ENCODE assay signal across 23 cellular contexts in genomic region chr11:61019818-61020405, GRCh38. TPM values are rescaled to one million over a fixed set of nuclear protein-coding genes. Genes with fewer than 3 reads are reported as not detected.
DNase-seq lines count a peak whose midpoint lies in the region; ATAC-seq, FAIRE-seq and TF ChIP-seq lines count a peak whose summit lies in the region.
"Had no signal": no experiment of that assay in that cellular context is flagged by ENCODE, and none has a peak within 500 bp of the region (broad histone marks: within the 10 kb centered on the region; RNA-seq: fewer than 3 reads in every experiment).

No MANE protein-coding gene starts in this region.

- H3K4me3 ChIP-seq in HepG2 (replicated peaks in 1 of 3; ENCODE audit: insufficient read depth in 1 of 3, low read depth in 2 of 3, low read length in 3 of 3) (no peak overlapping the region), right lobe of liver (no peak overlapping the region)
- H3K4me3 ChIP-seq: tibial nerve had no signal

- no peaks in the 10 kb centered on the region for H3K36me3 ChIP-seq in HepG2 (replicated peaks in 1 of 2; ENCODE audit: control insufficient read depth in 1 of 2, insufficient read depth in 2 of 2, low read length in 2 of 2)
- no peaks in the 10 kb centered on the region for H3K36me3 ChIP-seq in right lobe of liver
- H3K36me3 ChIP-seq: tibial nerve had no signal

- H3K4me1 Mint-ChIP-seq in T-helper 2 cell treated with Interferon-gamma antibody and Interleukin-4, amounts not matched to agents 5 μg/mL and 100 μg/mL, for 36 hours (ENCODE audit: low read depth) = peaks cover 53% of the 10 kb centered on the region
- H3K4me1 Mint-ChIP-seq in central memory CD8-positive, alpha-beta T cell = peaks cover 51% of the 10 kb centered on the region

- TF ChIP-seq CTCF in HepG2 (CRISPR knock-in tag; IDR thresholded peaks at IDR 0.05) (no peak), right lobe of liver (IDR thresholded peaks at IDR 0.05) (no peak)

- H3K4me3 Mint-ChIP-seq in T-helper 2 cell treated with Interferon-gamma antibody and Interleukin-4, amounts not matched to agents 5 μg/mL and 100 μg/mL, for 36 hours = peak overlapping the region; percentile 71
- H3K4me3 Mint-ChIP-seq in central memory CD8-positive, alpha-beta T cell = peak overlapping the region; percentile 70
- H3K4me3 Mint-ChIP-seq: dendritic cell treated with granulocyte-macrophage colony-stimulating factor and Interleukin-4, amounts not matched to agents 40 ng/mL and 50 ng/mL, for 4 days had no signal

- CTCF ChIA-PET in HepG2 (lab: Yijun Ruan, JAX; ENCODE audit: low intra/inter-chr PET ratio, low total read pairs) = no interaction called here

- POLR2A ChIA-PET in HepG2 (lab: Yijun Ruan, JAX) = no interaction called here

- intact Hi-C loops in HepG2 (cut with micrococcal nuclease; ENCODE audit: unreplicated experiment) (no loop called here), right lobe of liver (cut with DNase I) (no loop called here)

- H3K9me3 Mint-ChIP-seq in T-helper 2 cell treated with Interferon-gamma antibody and Interleukin-4, amounts not matched to agents 5 μg/mL and 100 μg/mL, for 36 hours = no peaks in the 10 kb centered on the region
- H3K9me3 Mint-ChIP-seq in central memory CD8-positive, alpha-beta T cell = no peaks in the 10 kb centered on the region

- no peaks in the 10 kb centered on the region for H3K27me3 Mint-ChIP-seq in T-helper 2 cell treated with Interferon-gamma antibody and Interleukin-4, amounts not matched to agents 5 μg/mL and 100 μg/mL, for 36 hours (ENCODE audit: low read depth)
- H3K27me3 Mint-ChIP-seq in central memory CD8-positive, alpha-beta T cell = no peaks in the 10 kb centered on the region
- H3K27me3 Mint-ChIP-seq: stimulated activated naive CD8-positive, alpha-beta T cell treated with anti-CD3 and anti-CD28 coated beads, Interleukin-15, amount 100 ng/mL, for 72 hours had no signal

- no peak for TF ChIP-seq RAD21 in HepG2 (CRISPR knock-in tag; IDR thresholded peaks at IDR 0.05)

- no peaks in the 10 kb centered on the region for H3K79me2 ChIP-seq in HepG2 (ENCODE audit: insufficient read depth, low read length)

- ATAC-seq in HepG2 (peak; percentile 21; the same call in 1 of the 3 replicates), right lobe of liver (no peak), HG02840 (IDR thresholded peaks at IDR 0.05; ENCODE audit: low FRiP score, unreplicated experiment) (no peak), GM18861 (IDR thresholded peaks at IDR 0.05; ENCODE audit: unreplicated experiment) (no peak), GM19023 (IDR thresholded peaks at IDR 0.05; ENCODE audit: unreplicated experiment) (no peak)
- no peak for ATAC-seq in central memory CD8-positive, alpha-beta T cell (replicated peaks; ENCODE audit: extremely low read depth, poor library complexity, severe bottlenecking)
- ATAC-seq: stimulated activated naive CD8-positive, alpha-beta T cell treated with anti-CD3 and anti-CD28 coated beads, Interleukin-15, amount 100 ng/mL, for 72 hours had no signal

- no peak overlapping the region for H2AFZ ChIP-seq in HepG2 (ENCODE audit: low read length)

- TF ChIP-seq POLR2A in HepG2 (IDR thresholded peaks at IDR 0.05; ENCODE audit: insufficient read depth in 1 of 2, low read depth in 2 of 2, low read length in 2 of 2) (no peak), right lobe of liver (IDR thresholded peaks at IDR 0.05) (no peak)

- no peaks in the 10 kb centered on the region for H4K20me1 ChIP-seq in HepG2 (ENCODE audit: insufficient read depth, low read length)

- H3K4me2 ChIP-seq in HepG2 (ENCODE audit: low read depth, low read length) = no peak overlapping the region

- H3K27me3 ChIP-seq in HepG2 (ENCODE audit: control insufficient read depth in 1 of 2, insufficient read depth in 2 of 2, low read length in 2 of 2) (peaks cover 0 to 84% of the 10 kb centered on the region in 2 experiments; a peak in 4 of 5 replicates), right lobe of liver (no peaks in the 10 kb centered on the region)

- TF ChIP-seq EP300 in HepG2 (IDR thresholded peaks at IDR 0.05; ENCODE audit: low read depth in 2 of 2, low read length in 2 of 2) (no peak), HepG2 (CRISPR knock-in tag; IDR thresholded peaks at IDR 0.05; ENCODE audit: borderline replicate concordance) (no peak)

- BruUV-seq in HepG2 (replicated peaks; lab: Mats Ljungman, UMichigan) = no TSS peak

- FAIRE-seq in HepG2 (lab: Jason Lieb, UNC) = no peak
- FAIRE-seq: bronchial epithelial cell had no signal

- DNase-seq in T-helper 2 cell treated with Interferon-gamma antibody and Interleukin-4, amounts not matched to agents 5 μg/mL and 100 μg/mL, for 36 hours (ENCODE audit: low spot score) = no peak
- DNase-seq in T-helper 2 cell (no peak), HepG2 (ENCODE audit: low spot score) (no peak), right lobe of liver (no peak)
- no peak for DNase-seq in central memory CD8-positive, alpha-beta T cell (ENCODE audit: low spot score in 2 of 2)
- DNase-seq: 8988T; activated CD4-positive, CD25-positive, alpha-beta regulatory T cell treated with anti-CD3 and anti-CD28 coated beads, Interleukin-2, amount 50 U/mL, for 72 hours; amniotic stem cell; Kasumi-1; kidney glomerular epithelial cell; NCI-H1694; NCI-H2171 treated with DMSO at 0.1 percent for 48 hours; nucleus accumbens; stimulated activated CD4-positive, alpha-beta T cell treated with anti-CD3 and anti-CD28 coated beads, Interleukin-2, amount 100 ng/mL, for 48 hours; stimulated activated naive CD8-positive, alpha-beta T cell treated with anti-CD3 and anti-CD28 coated beads, Interleukin-15, amount 100 ng/mL, for 72 hours had no signal

- 0% methylated on average over 3 of the region's 10 CpGs for WGBS in HepG2 (ENCODE audit: low lambda C conversion rate)
- WGBS in right lobe of liver (ENCODE audit: insufficient coverage, low coverage, low lambda C conversion rate, missing lambda C conversion rate) = 63% methylated on average over 1 of the region's 10 CpGs

- H3K9me3 ChIP-seq in HepG2 (ENCODE audit: low read length) (no peaks in the 10 kb centered on the region), right lobe of liver (no peaks in the 10 kb centered on the region)

- in situ Hi-C loops in HepG2 (cut with HindIII; ENCODE audit: extremely low pct_ligation_motif_present, low pct_unique_long_range_greater_than_20kb) = no loop called here

- H3K27ac ChIP-seq in HepG2 (ENCODE audit: extremely low read length, insufficient read depth, low read length) (no peak overlapping the region), right lobe of liver (no peak overlapping the region)
- H3K27ac ChIP-seq: tibial nerve had no signal

- peaks cover 15% of the 10 kb centered on the region for H3K4me1 ChIP-seq in HepG2 (ENCODE audit: insufficient read depth, low read length)
- no peaks in the 10 kb centered on the region for H3K4me1 ChIP-seq in right lobe of liver

- peaks cover 71% of the 10 kb centered on the region for H3K36me3 Mint-ChIP-seq in T-helper 2 cell treated with Interferon-gamma antibody and Interleukin-4, amounts not matched to agents 5 μg/mL and 100 μg/mL, for 36 hours (ENCODE audit: low read depth)
- peaks cover 72% of the 10 kb centered on the region for H3K36me3 Mint-ChIP-seq in central memory CD8-positive, alpha-beta T cell (ENCODE audit: insufficient read depth)

- no peak overlapping the region for H3K9ac ChIP-seq in HepG2 (ENCODE audit: insufficient read depth, low read depth, low read length)

- H3K27ac Mint-ChIP-seq in T-helper 2 cell treated with Interferon-gamma antibody and Interleukin-4, amounts not matched to agents 5 μg/mL and 100 μg/mL, for 36 hours = peak overlapping the region; percentile 90
- peak overlapping the region; percentile 92 for H3K27ac Mint-ChIP-seq in central memory CD8-positive, alpha-beta T cell (ENCODE audit: low read depth)
- H3K27ac Mint-ChIP-seq: dendritic cell treated with granulocyte-macrophage colony-stimulating factor and Interleukin-4, amounts not matched to agents 40 ng/mL and 50 ng/mL, for 4 days had no signal

TF ChIP-seq in HepG2, 621 proteins besides CTCF, POLR2A, EP300 and RAD21 (continues in another document):
- TF ChIP-seq PATZ1 (CRISPR knock-in tag; IDR thresholded peaks at IDR 0.05) = peak; percentile 49; the same call in 1 of the 2 replicates

RNA-seq across cellular contexts. Expression of gene CD6, which starts 48.4 kb away (rescaled TPM):
- not detected in 2 replicates for total RNA-seq in HepG2 (2016; rRNA removed; fragmentation: Illumina TruSeq; extraction: Trizol)
- total RNA-seq in HepG2 (2016; cell fraction: cytosol; rRNA removed; fragmentation: Illumina TruSeq; extraction: Trizol; ENCODE audit: low read depth) = not detected in 2 replicates
- not detected in 2 replicates for total RNA-seq in HepG2 (2016; cell fraction: insoluble cytoplasmic fraction; rRNA removed; fragmentation: Illumina TruSeq; extraction: Trizol)
- not detected in 2 replicates for total RNA-seq in HepG2 (2016; cell fraction: membrane; rRNA removed; fragmentation: Illumina TruSeq; extraction: Trizol)
- not detected in 2 replicates for total RNA-seq in HepG2 (2016; cell fraction: nucleus; rRNA removed; fragmentation: Illumina TruSeq; extraction: Trizol)
- not detected in 2 replicates for polyA plus RNA-seq in HepG2 (2011; rRNA removed)
- not detected in 2 replicates for polyA plus RNA-seq in HepG2 (2011; cell fraction: cytosol; rRNA removed)
- not detected in 2 replicates for polyA plus RNA-seq in HepG2 (2011; cell fraction: nucleus; rRNA removed)
- polyA plus RNA-seq in HepG2 (2012) = not detected in 2 replicates
- not detected in 2 replicates for polyA plus RNA-seq in HepG2 (2016; cell fraction: cytosol; fragmentation: Illumina TruSeq; extraction: Trizol; ENCODE audit: low read depth)
- polyA plus RNA-seq in HepG2 (2016; cell fraction: insoluble cytoplasmic fraction; fragmentation: Illumina TruSeq; extraction: Trizol; ENCODE audit: low read depth) = not detected in 2 replicates
- polyA plus RNA-seq in HepG2 (2016; cell fraction: membrane; fragmentation: Illumina TruSeq; extraction: Trizol; ENCODE audit: low read depth) = not detected in 2 replicates
- not detected in 2 replicates for polyA plus RNA-seq in HepG2 (2016; cell fraction: nucleus; fragmentation: Illumina TruSeq; extraction: Trizol; ENCODE audit: insufficient read depth, low read depth)
- polyA minus RNA-seq in HepG2 (2011; rRNA and poly(A)+ RNA removed; ENCODE audit: low replicate concordance) = not detected in 2 replicates
- not detected in 2 replicates for polyA minus RNA-seq in HepG2 (2011; cell fraction: cytosol; rRNA and poly(A)+ RNA removed)
- polyA minus RNA-seq in HepG2 (2011; cell fraction: nucleus; rRNA and poly(A)+ RNA removed) = not detected in 2 replicates
- 1 to 10 TPM in 1 of 6 experiments, under 1 TPM in 5; 0.29 to 2.4 (median 0.52) TPM for total RNA-seq in right lobe of liver
- total RNA-seq: bronchial epithelial cell, HT1080, lung microvascular endothelial cell had no signal
